ENCODE assay signal across 8 cellular contexts in genomic region chr17:41967141-41967920, GRCh38.
DNase-seq lines count a peak whose midpoint lies in the region; ATAC-seq and TF ChIP-seq lines count a peak whose summit lies in the region.

No MANE protein-coding gene starts in this region.

- ATAC-seq in GM21576 (IDR thresholded peaks at IDR 0.05; ENCODE audit: unreplicated experiment) = no peak

- H3K4me1 ChIP-seq in neutrophil (ENCODE audit: control insufficient read depth in 1 of 2, insufficient read depth in 1 of 2, low read depth in 1 of 2, low read length in 1 of 2) = peaks cover 20 to 22% of the 10 kb centered on the region in 2 experiments

- H3K36me3 ChIP-seq in neutrophil = peaks cover 16% of the 10 kb centered on the region

- H3K27me3 ChIP-seq in neutrophil = no peaks in the 10 kb centered on the region

- H3K9me3 ChIP-seq in neutrophil = no peaks in the 10 kb centered on the region

- H3K27ac ChIP-seq in neutrophil = peak overlapping the region; percentile 80

- H3K4me3 ChIP-seq in fibroblast of mammary gland (ENCODE audit: control insufficient read depth, low read depth, low read length) = peak overlapping the region; percentile 78
- peak overlapping the region; percentile 69 to 97 for H3K4me3 ChIP-seq in neutrophil (ENCODE audit: low read depth in 1 of 2, low read length in 1 of 2)

- no peak for TF ChIP-seq CTCF in fibroblast of mammary gland (conservative IDR thresholded peaks at IDR 0.05; ENCODE audit: control insufficient read depth, insufficient read depth, low read depth, low read length)
- TF ChIP-seq CTCF in neutrophil (IDR thresholded peaks at IDR 0.05) = no peak

- peak; percentile 77 for DNase-seq in activated effector memory CD4-positive, alpha-beta T cell treated with anti-CD3 and anti-CD28 coated beads, Interleukin-2, amount 50 U/mL, for 16 hours
- no peak for DNase-seq in activated effector memory CD4-positive, alpha-beta T cell treated with Interleukin-2 at 50 U/mL for 16 hours
- DNase-seq in Kasumi-1 (lab: John Stamatoyannopoulos, UW) (peak; percentile 15 to 31), activated T-cell treated with anti-CD3 and anti-CD28 coated beads for 4 hours (peak; percentile 17), fibroblast of mammary gland (ENCODE audit: low read depth) (peak; percentile 17), NCI-H1048 (lab: John Stamatoyannopoulos, UW) (no peak)

Comparison
In these comparisons a context has a peak if more than half of its experiments do, and no peak if none do; other contexts are left out.
1. DNase-seq: peak in activated effector memory CD4-positive, alpha-beta T cell treated with anti-CD3 and anti-CD28 coated beads, Interleukin-2, amount 50 U/mL, for 16 hours (single experiment), Kasumi-1 (2 of 2), activated T-cell treated with anti-CD3 and anti-CD28 coated beads for 4 hours (single experiment) and fibroblast of mammary gland (single experiment); none in activated effector memory CD4-positive, alpha-beta T cell treated with Interleukin-2 at 50 U/mL for 16 hours (single experiment) and NCI-H1048 (single experiment).